In genomic region chr21:35142036-35142825, GRCh38 we compare ENCODE assay signal across 20 cellular contexts.
"Had no signal": no experiment of that assay in that cellular context is flagged by ENCODE, and none has a peak within 500 bp of the region (broad histone marks: within the 10 kb centered on the region; RNA-seq: fewer than 3 reads in every experiment).

No MANE protein-coding gene starts in this region.

- H3K27ac ChIP-seq: brain microvascular endothelial cell, cardiac muscle cell had no signal

- H3K4me3 ChIP-seq: cardiac muscle cell had no signal

- H3K36me3 ChIP-seq: brain microvascular endothelial cell, cardiac muscle cell had no signal

- FAIRE-seq: RCC 7860 had no signal

- H3K27me3 ChIP-seq: brain microvascular endothelial cell had no signal

- DNase-seq: activated CD4-positive, alpha-beta T cell treated with anti-CD3 and anti-CD28 coated beads for 48 hours; activated CD4-positive, alpha-beta T cell treated with anti-CD3 and anti-CD28 coated beads, Interleukin-2, amount 50 U/mL, for 48 hours; activated CD8-positive, alpha-beta memory T cell treated with anti-CD3 and anti-CD28 coated beads, Interleukin-2, amount 10 ng/mL, durations not matched to agents 7 days and 5 days; activated effector memory CD4-positive, alpha-beta T cell treated with Interleukin-2 at 50 U/mL for 16 hours; activated naive CD4-positive, alpha-beta T cell; activated T-cell treated with anti-CD3 and anti-CD28 coated beads, Interleukin-2, amount 50 U/mL, for 24 hours; aorta; brain microvascular endothelial cell; MM.1S; NCI-H1105; NCI-H1436; NCI-H1694 treated with DMSO at 0.1 percent for 48 hours; NCI-H2029 treated with DMSO at 0.1 percent for 48 hours; NCI-H345; NCI-H510A; NCI-H526 treated with DMSO at 0.1 percent for 48 hours; PC-3; SHP77 treated with DMSO at 0.1 percent for 48 hours had no signal
